2 cellular contexts compared by ENCODE assay signal in the genomic region with DNA sequence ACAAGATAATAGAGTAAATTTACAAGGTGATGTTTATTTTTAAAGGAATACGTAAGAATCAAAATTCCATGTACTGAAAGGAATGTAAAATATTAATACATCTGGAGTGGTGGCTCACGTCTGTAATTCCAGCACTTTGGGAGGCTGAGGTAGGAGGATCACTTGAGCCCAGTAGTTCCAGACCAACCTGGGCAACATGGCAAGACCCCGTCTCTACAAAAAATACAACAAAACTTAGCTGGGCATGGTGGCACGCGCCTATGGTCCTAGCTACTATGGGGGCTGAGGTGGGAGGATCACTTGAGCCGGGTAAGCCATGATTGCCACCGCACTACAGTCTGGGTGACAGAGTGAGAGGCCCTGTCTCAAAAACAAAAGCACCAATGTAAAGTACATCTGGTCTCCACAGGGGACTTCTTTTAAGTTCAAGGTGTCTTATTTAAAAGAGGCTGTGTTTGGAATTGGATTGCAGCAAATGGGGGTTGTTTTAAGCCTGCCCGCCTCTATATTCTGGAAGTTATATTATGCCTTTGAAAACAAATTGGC.
TF ChIP-seq lines count a peak whose summit lies in the region.

No MANE protein-coding gene starts in this region.

TF ChIP-seq in HepG2, 621 proteins besides CTCF, POLR2A, EP300 and RAD21:
- TF ChIP-seq HCFC1 (IDR thresholded peaks at IDR 0.05; ENCODE audit: low read depth, low read length) (no peak), CENPT (CRISPR knock-in tag; IDR thresholded peaks at IDR 0.05; ENCODE audit: low read depth) (no peak), NR2C2 (CRISPR knock-in tag; IDR thresholded peaks at IDR 0.05; ENCODE audit: borderline replicate concordance) (no peak), TCF12 (IDR thresholded peaks at IDR 0.05) (no peak), TCF12 (CRISPR knock-in tag; IDR thresholded peaks at IDR 0.05) (no peak), NFIB (CRISPR knock-in tag; IDR thresholded peaks at IDR 0.05; ENCODE audit: borderline replicate concordance) (no peak), NCOA5 (CRISPR knock-in tag; IDR thresholded peaks at IDR 0.05) (no peak), KDM3A (CRISPR knock-in tag; IDR thresholded peaks at IDR 0.05; ENCODE audit: low read depth) (no peak), SIN3A (IDR thresholded peaks at IDR 0.05; ENCODE audit: borderline replicate concordance, low read depth, low read length) (no peak), ZNF780A (CRISPR knock-in tag; IDR thresholded peaks at IDR 0.05) (no peak), DNMT1 (CRISPR knock-in tag; IDR thresholded peaks at IDR 0.05) (no peak), ZNF383 (CRISPR knock-in tag; IDR thresholded peaks at IDR 0.05; ENCODE audit: borderline replicate concordance) (no peak)
- TF ChIP-seq, protein P1, sequence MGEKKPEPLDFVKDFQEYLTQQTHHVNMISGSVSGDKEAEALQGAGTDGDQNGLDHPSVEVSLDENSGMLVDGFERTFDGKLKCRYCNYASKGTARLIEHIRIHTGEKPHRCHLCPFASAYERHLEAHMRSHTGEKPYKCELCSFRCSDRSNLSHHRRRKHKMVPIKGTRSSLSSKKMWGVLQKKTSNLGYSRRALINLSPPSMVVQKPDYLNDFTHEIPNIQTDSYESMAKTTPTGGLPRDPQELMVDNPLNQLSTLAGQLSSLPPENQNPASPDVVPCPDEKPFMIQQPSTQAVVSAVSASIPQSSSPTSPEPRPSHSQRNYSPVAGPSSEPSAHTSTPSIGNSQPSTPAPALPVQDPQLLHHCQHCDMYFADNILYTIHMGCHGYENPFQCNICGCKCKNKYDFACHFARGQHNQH (CRISPR knock-in tag; IDR thresholded peaks at IDR 0.05), result no peak

TF ChIP-seq in WTC11, 78 proteins besides CTCF, POLR2A, EP300 and RAD21:
- no peak for TF ChIP-seq ELF4 (CRISPR knock-in tag; IDR thresholded peaks at IDR 0.05; ENCODE audit: low read depth)
- peak; percentile 55; the same call in 1 of the 2 replicates for TF ChIP-seq ZNF121 (CRISPR knock-in tag; IDR thresholded peaks at IDR 0.05)
TF ChIP-seq in WTC11: peak in this region for 1.
